14 cellular contexts compared by ENCODE assay signal in genomic region chr5:92328584-92329259, GRCh38.
DNase-seq lines count a peak whose midpoint lies in the region; ATAC-seq and TF ChIP-seq lines count a peak whose summit lies in the region.
"Had no signal": no experiment of that assay in that cellular context is flagged by ENCODE, and none has a peak within 500 bp of the region (broad histone marks: within the 10 kb centered on the region; RNA-seq: fewer than 3 reads in every experiment).

No MANE protein-coding gene starts in this region.

- intact Hi-C loops in left cardiac atrium (cut with DNase I): no loop called here

- in situ Hi-C loops in GM23248 (cut with MboI): no loop called here
- in situ Hi-C loops in G401 (cut with HindIII; ENCODE audit: low sequenced_read_pairs): no loop called here

- DNase-seq in GM23248 (no peak), choroid plexus epithelial cell (ENCODE audit: low read depth) (peak; percentile 33), left cardiac atrium (peak; percentile 39), neural progenitor cell (ENCODE audit: low spot score) (no peak), G401 (ENCODE audit: low spot score) (no peak), caudate nucleus (lab: John Stamatoyannopoulos, UW) (no peak)
- DNase-seq: 8988T; Calu3; CD4-positive, CD25-positive, alpha-beta regulatory T cell; DMS 273 treated with DMSO at 0.1 percent for 48 hours; IMR-90 had no signal

- peaks cover 4% of the 10 kb centered on the region for H3K4me1 Mint-ChIP-seq in neural progenitor cell
- H3K4me1 Mint-ChIP-seq: CD4-positive, CD25-positive, alpha-beta regulatory T cell had no signal

- no peaks in the 10 kb centered on the region for H4K20me1 ChIP-seq in GM23248 (ENCODE audit: insufficient read depth)
- no peaks in the 10 kb centered on the region for H4K20me1 ChIP-seq in neural progenitor cell (ENCODE audit: low read depth)
- H4K20me1 ChIP-seq: BLaER1 treated with 17β-estradiol and CSF1 and Interleukin-3, amounts not matched to agents 10 nM and 100 nM had no signal

- H3K79me2 ChIP-seq in GM23248 (ENCODE audit: insufficient read depth) (no peaks in the 10 kb centered on the region), neural progenitor cell (ENCODE audit: low read depth) (no peaks in the 10 kb centered on the region)

- H3K9me3 ChIP-seq in GM23248 (ENCODE audit: low read depth) (no peaks in the 10 kb centered on the region), neural progenitor cell (ENCODE audit: low read depth) (no peaks in the 10 kb centered on the region)
- H3K9me3 ChIP-seq: BLaER1 treated with 17β-estradiol and CSF1 and Interleukin-3, amounts not matched to agents 10 nM and 100 nM had no signal

- no peaks in the 10 kb centered on the region; the same call in 1 of the 2 replicates for H3K9me2 ChIP-seq in GM23248 (ENCODE audit: insufficient read depth)

- no peak overlapping the region for H3K9ac ChIP-seq in GM23248
- H3K9ac ChIP-seq in neural progenitor cell: no peak overlapping the region
- H3K9ac ChIP-seq: BLaER1 treated with 17β-estradiol and CSF1 and Interleukin-3, amounts not matched to agents 10 nM and 100 nM had no signal

- H3K27me3 ChIP-seq in GM23248 (replicated peaks; ENCODE audit: insufficient read depth) (no peaks in the 10 kb centered on the region), neural progenitor cell (no peaks in the 10 kb centered on the region)
- H3K27me3 ChIP-seq: BLaER1 treated with 17β-estradiol and CSF1 and Interleukin-3, amounts not matched to agents 10 nM and 100 nM had no signal

- 48 to 61% methylated on average over 4 of the region's 4 CpGs for WGBS in GM23248 (ENCODE audit: low coverage in 1 of 2, low lambda C conversion rate in 2 of 2, missing lambda C conversion rate in 2 of 2), 2 experiments

- H3K36me3 ChIP-seq in GM23248 (ENCODE audit: low read depth) (no peaks in the 10 kb centered on the region), neural progenitor cell (no peaks in the 10 kb centered on the region)
- H3K36me3 ChIP-seq: BLaER1 treated with 17β-estradiol and CSF1 and Interleukin-3, amounts not matched to agents 10 nM and 100 nM had no signal

- TF ChIP-seq CTCF in choroid plexus epithelial cell (conservative IDR thresholded peaks at IDR 0.05; ENCODE audit: low read depth, low read length) (no peak), neural progenitor cell (IDR thresholded peaks at IDR 0.05) (no peak)

- H3K4me3 Mint-ChIP-seq in neural progenitor cell: no peak overlapping the region
- H3K4me3 Mint-ChIP-seq: CD4-positive, CD25-positive, alpha-beta regulatory T cell had no signal

- H3K27me3 Mint-ChIP-seq in neural progenitor cell (ENCODE audit: insufficient read depth, low read depth): no peaks in the 10 kb centered on the region
- H3K27me3 Mint-ChIP-seq: CD4-positive, CD25-positive, alpha-beta regulatory T cell had no signal

- H3K4me3 ChIP-seq in GM23248 (no peak overlapping the region), choroid plexus epithelial cell (ENCODE audit: low read depth, low read length) (no peak overlapping the region), neural progenitor cell (no peak overlapping the region)
- H3K4me3 ChIP-seq: BLaER1 treated with 17β-estradiol and CSF1 and Interleukin-3, amounts not matched to agents 10 nM and 100 nM had no signal

- H3F3A ChIP-seq in GM23248 (ENCODE audit: insufficient read depth): peaks cover 5% of the 10 kb centered on the region
- no peaks in the 10 kb centered on the region for H3F3A ChIP-seq in neural progenitor cell (ENCODE audit: low read depth)

- ATAC-seq in left cardiac atrium (peak; percentile 56 to 67), GM19035 (IDR thresholded peaks at IDR 0.05; ENCODE audit: unreplicated experiment) (no peak), GM18867 (IDR thresholded peaks at IDR 0.05; ENCODE audit: unreplicated experiment) (no peak)

- H3K27ac Mint-ChIP-seq in neural progenitor cell: peak overlapping the region; percentile 50
- H3K27ac Mint-ChIP-seq: CD4-positive, CD25-positive, alpha-beta regulatory T cell had no signal

- H3K27ac ChIP-seq in GM23248 (no peak overlapping the region), neural progenitor cell (no peak overlapping the region), caudate nucleus (ENCODE audit: low read depth, low read length) (no peak overlapping the region)
- H3K27ac ChIP-seq: BLaER1 treated with 17β-estradiol and CSF1 and Interleukin-3, amounts not matched to agents 10 nM and 100 nM had no signal

- H3K9me3 Mint-ChIP-seq in neural progenitor cell: no peaks in the 10 kb centered on the region

- H2AFZ ChIP-seq in GM23248 (0 out of 2 replicates have a peak overlapping the region, but pooled peaks have one; percentile 4), neural progenitor cell (replicated peaks) (no peak overlapping the region)

- no peak overlapping the region for H3K4me2 ChIP-seq in GM23248 (ENCODE audit: unreplicated experiment)
- no peak overlapping the region for H3K4me2 ChIP-seq in neural progenitor cell
- H3K4me2 ChIP-seq: BLaER1 treated with 17β-estradiol and CSF1 and Interleukin-3, amounts not matched to agents 10 nM and 100 nM had no signal

- H3K36me3 Mint-ChIP-seq in neural progenitor cell: no peaks in the 10 kb centered on the region
- H3K36me3 Mint-ChIP-seq: CD4-positive, CD25-positive, alpha-beta regulatory T cell had no signal

- peaks cover 15% of the 10 kb centered on the region; the same call in 1 of the 2 replicates for H3K4me1 ChIP-seq in GM23248 (ENCODE audit: insufficient read depth)
- no peaks in the 10 kb centered on the region for H3K4me1 ChIP-seq in neural progenitor cell

Comparison
In these comparisons a context has a peak if more than half of its experiments do, and no peak if none do; other contexts are left out.
1. DNase-seq: peak in choroid plexus epithelial cell (single experiment) and left cardiac atrium (single experiment); none in GM23248 (single experiment), neural progenitor cell (single experiment), G401 (single experiment) and caudate nucleus (0 of 61).
2. ATAC-seq: peak in left cardiac atrium (2 of 2); none in GM19035 (single experiment) and GM18867 (single experiment).